ENCODE assay signal across 19 cellular contexts in genomic region chr16:79609861-79610260, GRCh38.
"Had no signal": no experiment of that assay in that cellular context is flagged by ENCODE, and none has a peak within 500 bp of the region (broad histone marks: within the 10 kb centered on the region; RNA-seq: fewer than 3 reads in every experiment).

No MANE protein-coding gene starts in this region.

- H3K36me3 Mint-ChIP-seq: activated naive CD8-positive, alpha-beta T cell treated with anti-CD3 and anti-CD28 coated beads, Interleukin-2, amount 10 ng/mL, durations not matched to agents 7 days and 5 days; memory B cell; naive B cell; stimulated activated memory B cell treated with anti-CD40 and anti-IgM and Interleukin-4, amounts not matched to agents 10 μg/mL and 1 μg/mL and 100 μg/mL, for 72 hours had no signal

- DNase-seq: activated CD4-positive, alpha-beta T cell treated with anti-CD3 and anti-CD28 coated beads for 4 hours; activated CD8-positive, alpha-beta memory T cell treated with anti-CD3 and anti-CD28 coated beads, Interleukin-2, amount 50 U/mL, for 4 hours; activated naive CD8-positive, alpha-beta T cell treated with anti-CD3 and anti-CD28 coated beads, Interleukin-2, amount 10 ng/mL, durations not matched to agents 7 days and 5 days; activated T-cell treated with anti-CD3 and anti-CD28 coated beads, Interleukin-2, amount 50 U/mL, for 48 hours; caudate nucleus; dorsolateral prefrontal cortex; endodermal cell; foreskin melanocyte; head of caudate nucleus; left ventricle myocardium inferior; mucosa of descending colon; naive B cell; stimulated activated CD4-positive, alpha-beta T cell treated with anti-CD3 and anti-CD28 coated beads, Interleukin-2, amount 100 ng/mL, for 48 hours; T-helper 2 cell; trophoblast cell had no signal

- ATAC-seq: mucosa of descending colon; stimulated activated memory B cell treated with anti-CD40 and anti-IgM and Interleukin-4, amounts not matched to agents 10 μg/mL and 1 μg/mL and 100 μg/mL, for 72 hours had no signal

- H3K36me3 ChIP-seq: left ventricle myocardium inferior, vagina had no signal

- H3K27ac Mint-ChIP-seq: activated naive CD8-positive, alpha-beta T cell treated with anti-CD3 and anti-CD28 coated beads, Interleukin-2, amount 10 ng/mL, durations not matched to agents 7 days and 5 days; endodermal cell; memory B cell; stimulated activated memory B cell treated with anti-CD40 and anti-IgM and Interleukin-4, amounts not matched to agents 10 μg/mL and 1 μg/mL and 100 μg/mL, for 72 hours had no signal

- H3K4me1 ChIP-seq: left ventricle myocardium inferior had no signal

- H3K9me3 ChIP-seq: left ventricle myocardium inferior, mucosa of descending colon, vagina had no signal

- H3K4me3 ChIP-seq: dorsolateral prefrontal cortex, left ventricle myocardium inferior, mucosa of descending colon, vagina had no signal

- H3K4me3 Mint-ChIP-seq: activated naive CD8-positive, alpha-beta T cell treated with anti-CD3 and anti-CD28 coated beads, Interleukin-2, amount 10 ng/mL, durations not matched to agents 7 days and 5 days; endodermal cell; memory B cell; naive B cell; neural crest cell; stimulated activated memory B cell treated with anti-CD40 and anti-IgM and Interleukin-4, amounts not matched to agents 10 μg/mL and 1 μg/mL and 100 μg/mL, for 72 hours had no signal

- H3K9me3 Mint-ChIP-seq: activated naive CD8-positive, alpha-beta T cell treated with anti-CD3 and anti-CD28 coated beads, Interleukin-2, amount 10 ng/mL, durations not matched to agents 7 days and 5 days; endodermal cell; memory B cell; naive B cell; neural crest cell; stimulated activated memory B cell treated with anti-CD40 and anti-IgM and Interleukin-4, amounts not matched to agents 10 μg/mL and 1 μg/mL and 100 μg/mL, for 72 hours had no signal

- H3K4me1 Mint-ChIP-seq: activated naive CD8-positive, alpha-beta T cell treated with anti-CD3 and anti-CD28 coated beads, Interleukin-2, amount 10 ng/mL, durations not matched to agents 7 days and 5 days had no signal

- H3K27me3 ChIP-seq: vagina had no signal
